In genomic region chr18:1917546-1917945, GRCh38 we compare ENCODE assay signal across 34 cellular contexts.
"Had no signal": no experiment of that assay in that cellular context is flagged by ENCODE, and none has a peak within 500 bp of the region (broad histone marks: within the 10 kb centered on the region; RNA-seq: fewer than 3 reads in every experiment).

No MANE protein-coding gene starts in this region.

- H3K4me3 ChIP-seq: adrenal gland, body of pancreas, breast epithelium had no signal

- DNase-seq: activated B cell treated with CpG ODN at 0.5 μM for 24 hours; activated CD4-positive, alpha-beta memory T cell treated with anti-CD3 and anti-CD28 coated beads, Interleukin-2, amount 10 ng/mL, durations not matched to agents 7 days and 5 days; activated CD4-positive, alpha-beta T cell treated with anti-CD3 and anti-CD28 coated beads for 48 hours; activated CD4-positive, alpha-beta T cell treated with anti-CD3 and anti-CD28 coated beads, Interleukin-2, amount 10 ng/mL, durations not matched to agents 7 days and 5 days; activated CD4-positive, alpha-beta T cell treated with anti-CD3 and anti-CD28 coated beads, Interleukin-2, amount 50 U/mL, for 48 hours; activated CD4-positive, CD25-positive, alpha-beta regulatory T cell treated with anti-CD3 and anti-CD28 coated beads, Interleukin-2, amount 50 U/mL, for 72 hours; activated CD8-positive, alpha-beta memory T cell treated with anti-CD3 and anti-CD28 coated beads for 24 hours; activated CD8-positive, alpha-beta memory T cell treated with anti-CD3 and anti-CD28 coated beads, Interleukin-2, amount 10 ng/mL, durations not matched to agents 7 days and 5 days; activated CD8-positive, alpha-beta memory T cell treated with anti-CD3 and anti-CD28 coated beads, Interleukin-2, amount 50 U/mL, for 48 hours; activated CD8-positive, alpha-beta T cell treated with anti-CD3 and anti-CD28 coated beads, Interleukin-2, amount 10 ng/mL, durations not matched to agents 7 days and 5 days; activated effector memory CD4-positive, alpha-beta T cell treated with anti-CD3 and anti-CD28 coated beads, Interleukin-2, amount 50 U/mL, for 16 hours; activated gamma-delta T cell treated with Interleukin-2 at 50 U/mL for 16 hours; activated naive CD4-positive, alpha-beta T cell; activated naive CD4-positive, alpha-beta T cell treated with anti-CD3 and anti-CD28 coated beads for 36 hours; activated naive CD4-positive, alpha-beta T cell treated with anti-CD3 and anti-CD28 coated beads, Interleukin-2, amount 50 U/mL, for 16 hours; activated naive CD8-positive, alpha-beta T cell treated with anti-CD3 and anti-CD28 coated beads for 36 hours; activated T-cell treated with anti-CD3 and anti-CD28 coated beads, Interleukin-2, amount 50 U/mL, for 4 hours; activated T-cell treated with anti-CD3 and anti-CD28 coated beads, Interleukin-2, amount 50 U/mL, for 72 hours; adrenal gland; amniotic stem cell; aorta; body of pancreas; brain microvascular endothelial cell; central memory CD4-positive, alpha-beta T cell; T-helper 1 cell; T-helper 2 cell; T-helper 9 cell had no signal

- H3K36me3 ChIP-seq: adrenal gland, brain microvascular endothelial cell, breast epithelium had no signal

- H3K27me3 Mint-ChIP-seq: activated B cell treated with CpG ODN at 0.5 μM for 24 hours; activated CD4-positive, alpha-beta memory T cell treated with anti-CD3 and anti-CD28 coated beads, Interleukin-2, amount 10 ng/mL, durations not matched to agents 7 days and 5 days; activated CD4-positive, alpha-beta T cell treated with anti-CD3 and anti-CD28 coated beads, Interleukin-2, amount 10 ng/mL, durations not matched to agents 7 days and 5 days; activated CD8-positive, alpha-beta memory T cell treated with anti-CD3 and anti-CD28 coated beads, Interleukin-2, amount 10 ng/mL, durations not matched to agents 7 days and 5 days; activated naive CD8-positive, alpha-beta T cell treated with anti-CD3 and anti-CD28 coated beads for 36 hours; activated T-helper 17 cell treated with anti-CD3 and anti-CD28 coated beads, Interleukin-2, amount 50 U/mL, for 72 hours had no signal

- H3K9me3 ChIP-seq: adrenal gland had no signal

- ATAC-seq: activated CD8-positive, alpha-beta memory T cell treated with anti-CD3 and anti-CD28 coated beads, Interleukin-2, amount 10 ng/mL, durations not matched to agents 7 days and 5 days; activated CD8-positive, alpha-beta T cell treated with anti-CD3 and anti-CD28 coated beads, Interleukin-2, amount 10 ng/mL, durations not matched to agents 7 days and 5 days; activated naive CD4-positive, alpha-beta T cell treated with anti-CD3 and anti-CD28 coated beads, Interleukin-2, amount 50 U/mL, for 72 hours; activated T-cell treated with anti-CD3 and anti-CD28 coated beads, Interleukin-2, amount 50 U/mL, for 4 hours; activated T-cell treated with anti-CD3 and anti-CD28 coated beads, Interleukin-2, amount 50 U/mL, for 72 hours; activated T-helper 17 cell treated with anti-CD3 and anti-CD28 coated beads, Interleukin-2, amount 50 U/mL, for 72 hours; body of pancreas had no signal

- H3K27ac Mint-ChIP-seq: activated B cell treated with CpG ODN at 0.5 μM for 24 hours; activated CD4-positive, alpha-beta memory T cell treated with anti-CD3 and anti-CD28 coated beads, Interleukin-2, amount 10 ng/mL, durations not matched to agents 7 days and 5 days; activated CD4-positive, alpha-beta T cell treated with anti-CD3 and anti-CD28 coated beads, Interleukin-2, amount 10 ng/mL, durations not matched to agents 7 days and 5 days; activated CD8-positive, alpha-beta memory T cell treated with anti-CD3 and anti-CD28 coated beads, Interleukin-2, amount 10 ng/mL, durations not matched to agents 7 days and 5 days; activated CD8-positive, alpha-beta T cell treated with anti-CD3 and anti-CD28 coated beads, Interleukin-2, amount 10 ng/mL, durations not matched to agents 7 days and 5 days; activated naive CD4-positive, alpha-beta T cell treated with anti-CD3 and anti-CD28 coated beads for 36 hours; activated naive CD4-positive, alpha-beta T cell treated with anti-CD3 and anti-CD28 coated beads, Interleukin-2, amount 50 U/mL, for 72 hours; activated naive CD8-positive, alpha-beta T cell treated with anti-CD3 and anti-CD28 coated beads for 36 hours; activated T-cell treated with anti-CD3 and anti-CD28 coated beads, Interleukin-2, amount 50 U/mL, for 72 hours; activated T-helper 1 cell treated with anti-CD3 and anti-CD28 coated beads, Interleukin-12 subunit alpha, Interleukin-12 subunit beta, Interleukin-2, Interleukin-4 antibody, amounts not matched to agents 30 ng/mL and 10 ng/mL and 1 ng/mL, durations not matched to agents 14 hours and 24 hours and 36 hours; activated T-helper 17 cell treated with anti-CD3 and anti-CD28 coated beads, Interleukin-2, amount 50 U/mL, for 72 hours; T-helper 1 cell treated with Interleukin-12 subunit alpha and Interleukin-12 subunit beta and Interleukin-4 antibody, amounts not matched to agents 30 μg/mL and 1 μg/mL, for 36 hours; T-helper 2 cell treated with Interferon-gamma antibody and Interleukin-4, amounts not matched to agents 5 μg/mL and 100 μg/mL, for 36 hours had no signal

- H3K4me3 Mint-ChIP-seq: activated B cell treated with CpG ODN at 0.5 μM for 24 hours; activated CD4-positive, alpha-beta memory T cell treated with anti-CD3 and anti-CD28 coated beads, Interleukin-2, amount 10 ng/mL, durations not matched to agents 7 days and 5 days; activated CD4-positive, alpha-beta T cell treated with anti-CD3 and anti-CD28 coated beads, Interleukin-2, amount 10 ng/mL, durations not matched to agents 7 days and 5 days; activated CD8-positive, alpha-beta memory T cell treated with anti-CD3 and anti-CD28 coated beads, Interleukin-2, amount 10 ng/mL, durations not matched to agents 7 days and 5 days; activated CD8-positive, alpha-beta T cell treated with anti-CD3 and anti-CD28 coated beads, Interleukin-2, amount 10 ng/mL, durations not matched to agents 7 days and 5 days; activated naive CD4-positive, alpha-beta T cell treated with anti-CD3 and anti-CD28 coated beads for 36 hours; activated naive CD8-positive, alpha-beta T cell treated with anti-CD3 and anti-CD28 coated beads for 36 hours; activated T-cell treated with anti-CD3 and anti-CD28 coated beads, Interleukin-2, amount 50 U/mL, for 4 hours; activated T-cell treated with anti-CD3 and anti-CD28 coated beads, Interleukin-2, amount 50 U/mL, for 72 hours; activated T-helper 1 cell treated with anti-CD3 and anti-CD28 coated beads, Interleukin-12 subunit alpha, Interleukin-12 subunit beta, Interleukin-2, Interleukin-4 antibody, amounts not matched to agents 30 ng/mL and 10 ng/mL and 1 ng/mL, durations not matched to agents 14 hours and 24 hours and 36 hours; activated T-helper 17 cell treated with anti-CD3 and anti-CD28 coated beads, Interleukin-2, amount 50 U/mL, for 72 hours; T-helper 1 cell treated with Interleukin-12 subunit alpha and Interleukin-12 subunit beta and Interleukin-4 antibody, amounts not matched to agents 30 μg/mL and 1 μg/mL, for 36 hours; T-helper 2 cell treated with Interferon-gamma antibody and Interleukin-4, amounts not matched to agents 5 μg/mL and 100 μg/mL, for 36 hours had no signal

- H3K9me3 Mint-ChIP-seq: activated CD4-positive, alpha-beta T cell treated with anti-CD3 and anti-CD28 coated beads, Interleukin-2, amount 10 ng/mL, durations not matched to agents 7 days and 5 days; T-helper 1 cell treated with Interleukin-12 subunit alpha and Interleukin-12 subunit beta and Interleukin-4 antibody, amounts not matched to agents 30 μg/mL and 1 μg/mL, for 36 hours had no signal

- H3K4me1 Mint-ChIP-seq: activated B cell treated with CpG ODN at 0.5 μM for 24 hours; activated CD4-positive, alpha-beta memory T cell treated with anti-CD3 and anti-CD28 coated beads, Interleukin-2, amount 10 ng/mL, durations not matched to agents 7 days and 5 days; activated CD4-positive, alpha-beta T cell treated with anti-CD3 and anti-CD28 coated beads, Interleukin-2, amount 10 ng/mL, durations not matched to agents 7 days and 5 days; activated CD8-positive, alpha-beta memory T cell treated with anti-CD3 and anti-CD28 coated beads, Interleukin-2, amount 10 ng/mL, durations not matched to agents 7 days and 5 days; activated naive CD8-positive, alpha-beta T cell treated with anti-CD3 and anti-CD28 coated beads for 36 hours; activated T-helper 17 cell treated with anti-CD3 and anti-CD28 coated beads, Interleukin-2, amount 50 U/mL, for 72 hours had no signal

- H3K36me3 Mint-ChIP-seq: activated CD8-positive, alpha-beta memory T cell treated with anti-CD3 and anti-CD28 coated beads, Interleukin-2, amount 10 ng/mL, durations not matched to agents 7 days and 5 days; activated naive CD8-positive, alpha-beta T cell treated with anti-CD3 and anti-CD28 coated beads for 36 hours had no signal

- H3K4me1 ChIP-seq: adrenal gland, body of pancreas, breast epithelium had no signal

- H3K27ac ChIP-seq: adrenal gland, body of pancreas, brain microvascular endothelial cell, breast epithelium, VCaP had no signal

- H3K27me3 ChIP-seq: adrenal gland, body of pancreas, brain microvascular endothelial cell, breast epithelium had no signal
